In genomic region chr15:33460166-33460805, GRCh38 we compare ENCODE assay signal across 23 cellular contexts.
"Had no signal": no experiment of that assay in that cellular context is flagged by ENCODE, and none has a peak within 500 bp of the region (broad histone marks: within the 10 kb centered on the region; RNA-seq: fewer than 3 reads in every experiment).

No MANE protein-coding gene starts in this region.

- FAIRE-seq: astrocyte, islet of Langerhans had no signal

- DNase-seq: activated CD4-positive, alpha-beta T cell treated with anti-CD3 and anti-CD28 coated beads for 1 hour; activated CD4-positive, alpha-beta T cell treated with anti-CD3 and anti-CD28 coated beads, Interleukin-2, amount 50 U/mL, for 1 hour; activated naive CD4-positive, alpha-beta T cell treated with Interleukin-2 at 50 U/mL for 16 hours; activated naive CD8-positive, alpha-beta T cell treated with anti-CD3 and anti-CD28 coated beads for 36 hours; activated T-cell treated with anti-CD3 and anti-CD28 coated beads, Interleukin-2, amount 50 U/mL, for 24 hours; endodermal cell; head of caudate nucleus; hypothalamus; lower lobe of right lung; midbrain; natural killer cell; retina; sigmoid colon; stimulated activated CD4-positive, alpha-beta T cell treated with anti-CD3 and anti-CD28 coated beads, Interleukin-2, amount 100 ng/mL, for 48 hours; stimulated activated CD8-positive, alpha-beta memory T cell treated with anti-CD3 and anti-CD28 coated beads, Interleukin-4, amount 100 ng/mL, for 48 hours; stimulated activated naive B cell treated with anti-CD40 and anti-IgM and Interleukin-4, amounts not matched to agents 10 μg/mL and 1 μg/mL and 100 μg/mL, for 72 hours; T-helper 1 cell had no signal

- H3K27me3 ChIP-seq: gastroesophageal sphincter, sigmoid colon, upper lobe of left lung had no signal

- H3K27ac ChIP-seq: coronary artery, gastroesophageal sphincter, lower lobe of right lung, sigmoid colon, upper lobe of left lung had no signal

- H3K4me3 ChIP-seq: coronary artery, gastroesophageal sphincter, lower lobe of right lung, sigmoid colon, upper lobe of left lung had no signal

- H3K9me3 ChIP-seq: gastroesophageal sphincter, lower lobe of right lung, sigmoid colon, upper lobe of left lung had no signal

- ATAC-seq: gastroesophageal sphincter; left lobe of liver; lower lobe of right lung; natural killer cell; stimulated activated naive B cell treated with anti-CD40 and anti-IgM and Interleukin-4, amounts not matched to agents 10 μg/mL and 1 μg/mL and 100 μg/mL, for 72 hours had no signal

- H3K36me3 ChIP-seq: gastroesophageal sphincter, lower lobe of right lung, sigmoid colon, upper lobe of left lung had no signal

- H3K4me1 ChIP-seq: gastroesophageal sphincter, lower lobe of right lung, sigmoid colon, upper lobe of left lung had no signal
